ENCODE assay signal across 8 cellular contexts in genomic region chr7:43778293-43779031, GRCh38. TPM values are rescaled to one million over a fixed set of nuclear protein-coding genes. Genes with fewer than 3 reads are reported as not detected.
A peak's percentile ranks its signal among the peaks of the same experiment; 100 is the strongest.
DNase-seq lines count a peak whose midpoint lies in the region; FAIRE-seq and TF ChIP-seq lines count a peak whose summit lies in the region.
"Not testable (repeated sequence)": the region's sequence is repeated elsewhere in the genome, so short reads cannot be mapped to it uniquely, and the experiment has no call there.

No MANE protein-coding gene starts in this region.

- H3K4me3 Mint-ChIP-seq in MCF 10A (ENCODE audit: unreplicated experiment) = peak overlapping the region; percentile 72

- H3K4me1 ChIP-seq in HUES6 (ENCODE audit: control insufficient read depth, insufficient read depth, low read length) = not testable (repeated sequence)
- H3K4me1 ChIP-seq in keratinocyte (ENCODE audit: control insufficient read depth, extremely low read depth, insufficient read depth, low read length) (peaks cover 17% of the 10 kb centered on the region), suprapubic skin (peaks cover 19% of the 10 kb centered on the region)

- POLR2A ChIA-PET in RWPE1 (lab: Yijun Ruan, JAX; ENCODE audit: low non-redundant PET) = not testable (repeated sequence)
- POLR2A ChIA-PET in MCF 10A (lab: Yijun Ruan, JAX) = interaction anchor here (0.6 to 3.5 kb wide), 16 partner anchors 9 to 196 kb away, joined by 3 to 132 read pairs (median 4); partner anchors contain the start of genes BLVRA, COA1 and STK17A

- TF ChIP-seq EP300 in suprapubic skin (IDR thresholded peaks at IDR 0.05) = not testable (repeated sequence)

- not testable (repeated sequence) for BruUV-seq in MCF 10A (replicated peaks; lab: Mats Ljungman, UMichigan)

- peak overlapping the region; percentile 52; the same call in 1 of the 2 replicates for H3K4me3 ChIP-seq in HUES6 (ENCODE audit: low read depth, low read length)
- not testable (repeated sequence) for H3K4me3 ChIP-seq in keratinocyte (ENCODE audit: control insufficient read depth in 2 of 3, extremely low read depth in 1 of 3, insufficient read depth in 2 of 3, low read depth in 1 of 3, low read length in 3 of 3); suprapubic skin

- peak overlapping the region; percentile 90 for H3K27ac Mint-ChIP-seq in MCF 10A (ENCODE audit: low read depth, unreplicated experiment)

- H3K9me1 ChIP-seq in keratinocyte (ENCODE audit: control insufficient read depth, extremely low read depth, insufficient read depth, low read length) = not testable (repeated sequence)

- peaks cover 18% of the 10 kb centered on the region for H3K4me1 Mint-ChIP-seq in MCF 10A (ENCODE audit: insufficient read depth, unreplicated experiment)

- H3K36me3 ChIP-seq in HUES6 (ENCODE audit: control insufficient read depth, insufficient read depth, low read length); keratinocyte (ENCODE audit: control insufficient read depth in 2 of 2, extremely low read depth in 1 of 2, insufficient read depth in 2 of 2, low read length in 2 of 2); suprapubic skin: not testable (repeated sequence)

- not testable (repeated sequence) for TF ChIP-seq POLR2A in suprapubic skin (IDR thresholded peaks at IDR 0.05)

- H3K27ac ChIP-seq in 22Rv1 = peak overlapping the region; percentile 59
- not testable (repeated sequence) for H3K27ac ChIP-seq in HUES6 (ENCODE audit: low read depth, low read length)
- peak overlapping the region; percentile 85 for H3K27ac ChIP-seq in RWPE1
- peak overlapping the region; percentile 76 for H3K27ac ChIP-seq in keratinocyte (ENCODE audit: control insufficient read depth, insufficient read depth, low read length)
- peak overlapping the region; percentile 53 for H3K27ac ChIP-seq in suprapubic skin

- H4K20me1 ChIP-seq in keratinocyte (ENCODE audit: control insufficient read depth, extremely low read depth, insufficient read depth, low read length) = not testable (repeated sequence)

- peak; percentile 15 for DNase-seq in DMS53 (lab: John Stamatoyannopoulos, UW)
- DNase-seq in RWPE1 (ENCODE audit: low spot score); MCF 10A (ENCODE audit: unreplicated experiment); keratinocyte (ENCODE audit: low read depth, low spot score); suprapubic skin (ENCODE audit: low spot score in 2 of 2): not testable (repeated sequence)
- peak; percentile 38 for DNase-seq in activated CD8-positive, alpha-beta memory T cell treated with anti-CD3 and anti-CD28 coated beads, Interleukin-2, amount 50 U/mL, for 48 hours

- H3K27me3 Mint-ChIP-seq in MCF 10A (ENCODE audit: insufficient read depth, unreplicated experiment) = not testable (repeated sequence)

- H3K9me3 ChIP-seq in HUES6 (ENCODE audit: control insufficient read depth, insufficient read depth, low read depth, low read length); keratinocyte (ENCODE audit: control insufficient read depth, low read depth, low read length); suprapubic skin: not testable (repeated sequence)

- not testable (repeated sequence) for H2AFZ ChIP-seq in keratinocyte (ENCODE audit: control insufficient read depth, low read length)

- not testable (repeated sequence) for FAIRE-seq in keratinocyte (lab: Jason Lieb, UNC)

- H3K9ac ChIP-seq in HUES6 (ENCODE audit: low read length) (peak overlapping the region; percentile 70), keratinocyte (ENCODE audit: control insufficient read depth, extremely low read depth, insufficient read depth, low read length) (peak overlapping the region; percentile 39)

- H3K27me3 ChIP-seq in HUES6 (ENCODE audit: control insufficient read depth, insufficient read depth, low read length); keratinocyte (ENCODE audit: control insufficient read depth, extremely low read depth, insufficient read depth, low read length); suprapubic skin: not testable (repeated sequence)

- CTCF ChIA-PET in RWPE1 (lab: Yijun Ruan, JAX) (interaction anchor here (0.7 kb wide), 1 partner anchor 19 kb away, joined by 3 read pairs; no protein-coding TSS in a partner anchor), MCF 10A (lab: Yijun Ruan, JAX) (interaction anchor here (0.7 to 1.7 kb wide), 3 partner anchors 14 to 196 kb away, joined by 3 to 7 read pairs (median 4); partner anchors contain the start of gene STK17A)

- peaks cover 12% of the 10 kb centered on the region for H3K36me3 Mint-ChIP-seq in MCF 10A (ENCODE audit: insufficient read depth, unreplicated experiment)

- intact Hi-C loops in MCF 10A (cut with micrococcal nuclease) = not testable (repeated sequence)

- dilution Hi-C loops in keratinocyte (cut with MboI; ENCODE audit: extremely low pct_ligation_motif_present, low sequenced_read_pairs) = not testable (repeated sequence)

- H3K9me3 Mint-ChIP-seq in MCF 10A (ENCODE audit: unreplicated experiment) = not testable (repeated sequence)

- H3K4me2 ChIP-seq in keratinocyte (ENCODE audit: control insufficient read depth, extremely low read depth, insufficient read depth, low read depth, low read length) = peak overlapping the region; percentile 62

- 85% methylated on average over 7 of the region's 18 CpGs for WGBS in suprapubic skin

- TF ChIP-seq CTCF in 22Rv1 (IDR thresholded peaks at IDR 0.05); RWPE1 (conservative IDR thresholded peaks at IDR 0.05; ENCODE audit: low read depth); MCF 10A (IDR thresholded peaks at IDR 0.05; ENCODE audit: unreplicated experiment); keratinocyte (optimal IDR thresholded peaks at IDR 0.05 in 1 of 3, IDR thresholded peaks at IDR 0.05 in 1 of 3, conservative IDR thresholded peaks at IDR 0.05 in 1 of 3; ENCODE audit: extremely low read depth in 1 of 3, insufficient read depth in 2 of 3, low read length in 3 of 3); suprapubic skin (IDR thresholded peaks at IDR 0.05): not testable (repeated sequence)

- not testable (repeated sequence) for H3K79me2 ChIP-seq in keratinocyte (ENCODE audit: control insufficient read depth, insufficient read depth, low read length)

RNA-seq across cellular contexts. Expression of gene BLVRA, which starts 20.0 kb away (rescaled TPM):
- total RNA-seq in MCF 10A (2022) (41.2 and 46.0 TPM in 2 replicates), suprapubic skin (10 to 100 TPM; 24.4 to 43.9 (median 29.2) TPM)
- polyA plus RNA-seq in keratinocyte = 34.8 to 59.3 TPM (median 49.6 TPM) in 3 replicates
- polyA plus RNA-seq in keratinocyte (2011; ENCODE audit: low read depth) = 12.2 TPM
- polyA plus RNA-seq in keratinocyte (2011; cell fraction: cytosol; rRNA removed) = 42.6 and 53.8 TPM in 2 replicates
- polyA plus RNA-seq in keratinocyte (2011; cell fraction: nucleus; rRNA removed) = 28.3 and 30.6 TPM in 2 replicates
- polyA plus RNA-seq in keratinocyte (2012; ENCODE audit: low replicate concordance) = 24.3 and 62.5 TPM in 2 replicates
- 20.2 to 27.9 TPM (median 23.3 TPM) in 3 replicates for polyA minus RNA-seq in keratinocyte
- polyA minus RNA-seq in keratinocyte (2011; cell fraction: cytosol; rRNA and poly(A)+ RNA removed) = 21.7 TPM
- 5.5 and 8.2 TPM in 2 replicates for polyA minus RNA-seq in keratinocyte (2011; cell fraction: nucleus; rRNA and poly(A)+ RNA removed)

RNA-seq across cellular contexts. Expression of gene COA1, which starts 49.1 kb away (rescaled TPM):
- total RNA-seq in MCF 10A (2022) (65.5 and 68.5 TPM in 2 replicates), suprapubic skin (100 to 1,000 TPM in 1 of 4 donors, 10 to 100 TPM in 3; 35.3 to 775 (median 40.0) TPM)
- polyA plus RNA-seq in keratinocyte = 24.6 to 32.2 TPM (median 26.6 TPM) in 3 replicates
- 11.1 TPM for polyA plus RNA-seq in keratinocyte (2011; ENCODE audit: low read depth)
- polyA plus RNA-seq in keratinocyte (2011; cell fraction: cytosol; rRNA removed) = 18.9 and 21.6 TPM in 2 replicates
- polyA plus RNA-seq in keratinocyte (2011; cell fraction: nucleus; rRNA removed) = 27.1 and 29.8 TPM in 2 replicates
- polyA plus RNA-seq in keratinocyte (2012; ENCODE audit: low replicate concordance) = 36.7 and 42.2 TPM in 2 replicates
- polyA minus RNA-seq in keratinocyte = 12.6 to 45.9 TPM (median 34.2 TPM) in 3 replicates
- 13.8 TPM for polyA minus RNA-seq in keratinocyte (2011; cell fraction: cytosol; rRNA and poly(A)+ RNA removed)
- 32.8 and 46.3 TPM in 2 replicates for polyA minus RNA-seq in keratinocyte (2011; cell fraction: nucleus; rRNA and poly(A)+ RNA removed)
